In the genomic region with DNA sequence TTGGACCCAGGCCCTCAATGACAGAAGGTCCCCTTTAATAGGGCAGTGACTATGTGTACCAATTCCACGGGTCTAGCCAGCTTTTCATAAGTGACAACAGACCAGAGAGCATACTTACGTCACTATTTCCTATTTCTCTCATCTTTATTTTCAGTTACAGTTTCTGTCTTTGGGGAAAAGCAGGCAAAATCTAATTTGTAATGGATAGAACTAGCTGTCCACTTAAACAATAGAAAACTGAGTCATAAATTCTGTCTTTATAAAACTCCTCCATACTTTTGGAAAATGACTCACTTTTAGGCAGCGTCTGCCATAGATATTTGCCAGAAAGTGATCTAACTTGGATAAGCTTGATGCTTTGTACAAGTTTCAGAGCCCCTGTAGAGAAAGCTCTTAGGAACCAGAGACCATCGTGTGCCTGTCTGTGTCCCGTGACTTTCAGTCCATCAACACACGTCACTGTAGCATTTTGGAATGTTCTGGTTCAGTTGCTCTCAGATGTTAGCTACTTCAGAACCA, we compare ENCODE assay signal across 9 cellular contexts.
DNase-seq lines count a peak whose midpoint lies in the region; ATAC-seq and TF ChIP-seq lines count a peak whose summit lies in the region.
"Had no signal": no experiment of that assay in that cellular context is flagged by ENCODE, and none has a peak within 500 bp of the region (broad histone marks: within the 10 kb centered on the region; RNA-seq: fewer than 3 reads in every experiment).

No MANE protein-coding gene starts in this region.

- no peak for DNase-seq in activated CD4-positive, alpha-beta memory T cell treated with anti-CD3 and anti-CD28 coated beads for 36 hours
- DNase-seq in lung microvascular endothelial cell (ENCODE audit: low read depth in 2 of 2): peak; percentile 44 to 55
- no peak for DNase-seq in NCI-H1092 treated with DMSO at 0.1 percent for 48 hours (lab: John Stamatoyannopoulos, UW)
- DNase-seq in stimulated activated naive CD4-positive, alpha-beta T cell treated with Interleukin-2 at 50 U/mL for 16 hours (lab: John Stamatoyannopoulos, UW): no peak
- DNase-seq in ACHN: no peak
- DNase-seq: heart left ventricle had no signal

- peak overlapping the region; percentile 91 for H3K27ac Mint-ChIP-seq in activated CD4-positive, alpha-beta memory T cell treated with anti-CD3 and anti-CD28 coated beads for 36 hours

- peaks cover 83% of the 10 kb centered on the region for H3K4me1 Mint-ChIP-seq in activated CD4-positive, alpha-beta memory T cell treated with anti-CD3 and anti-CD28 coated beads for 36 hours (ENCODE audit: low read depth)

- H3K36me3 Mint-ChIP-seq in activated CD4-positive, alpha-beta memory T cell treated with anti-CD3 and anti-CD28 coated beads for 36 hours: peaks cover 5% of the 10 kb centered on the region

- ATAC-seq in GM18505 (IDR thresholded peaks at IDR 0.05; ENCODE audit: unreplicated experiment) (peak; percentile 71), HG02642 (IDR thresholded peaks at IDR 0.05; ENCODE audit: poor library complexity, unreplicated experiment) (peak; percentile 83), HG03571 (IDR thresholded peaks at IDR 0.05; ENCODE audit: unreplicated experiment) (no peak)

- in situ Hi-C loops in ACHN (cut with HindIII; ENCODE audit: low pct_ligation_motif_present, low pct_unique_long_range_greater_than_20kb, low sequenced_read_pairs): no loop called here

- POLR2A ChIA-PET in activated CD4-positive, alpha-beta memory T cell treated with anti-CD3 and anti-CD28 coated beads for 36 hours (lab: Charles Lee): interaction anchor here (0.6 to 3.3 kb wide), 7 partner anchors 9 to 119 kb away, joined by 3 to 19 read pairs (median 4); a partner anchor contains a TSS

- peaks cover 6% of the 10 kb centered on the region for H3K9me3 Mint-ChIP-seq in activated CD4-positive, alpha-beta memory T cell treated with anti-CD3 and anti-CD28 coated beads for 36 hours

- H3K4me3 Mint-ChIP-seq in activated CD4-positive, alpha-beta memory T cell treated with anti-CD3 and anti-CD28 coated beads for 36 hours: peak overlapping the region; percentile 30

- no peak for TF ChIP-seq POLR2A in GM18505 (IDR thresholded peaks at IDR 0.05; ENCODE audit: borderline replicate concordance, extremely low read depth, insufficient read depth, insufficient read length)

- intact Hi-C loops in activated CD4-positive, alpha-beta memory T cell treated with anti-CD3 and anti-CD28 coated beads for 36 hours (cut with micrococcal nuclease): loop anchor here (1.0 to 5.0 kb wide), 7 partner anchors 8 to 1889 kb away; no protein-coding TSS in a partner anchor

- H3K27me3 Mint-ChIP-seq in activated CD4-positive, alpha-beta memory T cell treated with anti-CD3 and anti-CD28 coated beads for 36 hours: no peaks in the 10 kb centered on the region

- CTCF ChIA-PET in activated CD4-positive, alpha-beta memory T cell treated with anti-CD3 and anti-CD28 coated beads for 36 hours (lab: Charles Lee): interaction anchor here (0.5 to 2.7 kb wide), 8 partner anchors 10 to 117 kb away, joined by 3 to 19 read pairs (median 3); no protein-coding TSS in a partner anchor

Comparison
In these comparisons a context has a peak if more than half of its experiments do, and no peak if none do; other contexts are left out.
1. DNase-seq: peak in lung microvascular endothelial cell (2 of 2); none in activated CD4-positive, alpha-beta memory T cell treated with anti-CD3 and anti-CD28 coated beads for 36 hours (single experiment), NCI-H1092 treated with DMSO at 0.1 percent for 48 hours (single experiment), stimulated activated naive CD4-positive, alpha-beta T cell treated with Interleukin-2 at 50 U/mL for 16 hours (single experiment) and ACHN (single experiment).